14 cellular contexts compared by ENCODE assay signal in the genomic region with DNA sequence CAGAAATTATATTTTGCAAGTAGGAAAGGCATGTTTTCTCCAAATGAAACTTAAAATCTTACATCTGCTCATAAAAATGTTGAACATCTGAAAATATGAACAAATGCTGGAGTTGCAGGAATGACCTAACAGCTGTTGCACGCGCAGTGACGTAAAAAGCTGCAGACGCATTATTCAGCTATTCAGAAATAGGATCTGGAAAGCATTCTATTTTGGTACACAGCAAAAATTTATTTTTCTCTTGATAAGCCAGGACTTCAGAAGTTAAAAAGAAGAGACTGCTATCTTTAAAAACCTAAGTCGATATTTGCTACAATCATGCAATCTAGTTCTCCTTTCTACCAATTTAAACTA. TPM values are rescaled to one million over a fixed set of nuclear protein-coding genes. Genes with fewer than 3 reads are reported as not detected.
DNase-seq lines count a peak whose midpoint lies in the region; ATAC-seq and TF ChIP-seq lines count a peak whose summit lies in the region.
"Had no signal": no experiment of that assay in that cellular context is flagged by ENCODE, and none has a peak within 500 bp of the region (broad histone marks: within the 10 kb centered on the region; RNA-seq: fewer than 3 reads in every experiment).

No MANE protein-coding gene starts in this region.

- no peak overlapping the region for H3K4me3 Mint-ChIP-seq in activated naive CD4-positive, alpha-beta T cell treated with anti-CD3 and anti-CD28 coated beads for 36 hours
- H3K4me3 Mint-ChIP-seq in CD8-positive, alpha-beta T cell, result no peak overlapping the region
- H3K4me3 Mint-ChIP-seq: CD4-positive, CD25-positive, alpha-beta regulatory T cell; naive B cell had no signal

- H3K9ac ChIP-seq in fibroblast of lung (ENCODE audit: insufficient read depth, low read length), result no peak overlapping the region
- no peak overlapping the region for H3K9ac ChIP-seq in muscle layer of colon (ENCODE audit: low read length)

- peak; percentile 8 to 93 for DNase-seq in fibroblast of lung (ENCODE audit: low read depth in 2 of 2)
- DNase-seq in tibial artery, result peak; percentile 36 to 73
- no peak for DNase-seq in occipital lobe (lab: John Stamatoyannopoulos, UW)
- DNase-seq in activated naive CD4-positive, alpha-beta T cell treated with anti-CD3 and anti-CD28 coated beads for 36 hours, result no peak
- DNase-seq in CD8-positive, alpha-beta T cell, result no peak
- DNase-seq: CD4-positive, CD25-positive, alpha-beta regulatory T cell; KBM-7; naive B cell; NCI-H1694; stimulated activated CD4-positive, alpha-beta T cell treated with anti-CD3 and anti-CD28 coated beads, Interleukin-15, amount 100 ng/mL, for 24 hours; stimulated activated CD8-positive, alpha-beta memory T cell treated with anti-CD3 and anti-CD28 coated beads, Interleukin-4, amount 100 ng/mL, for 48 hours had no signal

- peaks cover 2% of the 10 kb centered on the region; the same call in 1 of the 2 replicates for H3K4me1 ChIP-seq in HEK293 (ENCODE audit: control insufficient read depth, insufficient read depth, low read length)
- peaks cover 4% of the 10 kb centered on the region for H3K4me1 ChIP-seq in fibroblast of lung (ENCODE audit: control insufficient read depth, extremely low read depth, insufficient read depth, low read length)
- peaks cover 23% of the 10 kb centered on the region for H3K4me1 ChIP-seq in muscle layer of colon (ENCODE audit: insufficient read depth, low read length)
- peaks cover 0 to 30% (median 9%) of the 10 kb centered on the region in 4 donors for H3K4me1 ChIP-seq in tibial artery
- H3K4me1 ChIP-seq in CD8-positive, alpha-beta T cell (ENCODE audit: insufficient read depth, low read length), result no peaks in the 10 kb centered on the region

- H3K9me3 Mint-ChIP-seq in activated naive CD4-positive, alpha-beta T cell treated with anti-CD3 and anti-CD28 coated beads for 36 hours, result no peaks in the 10 kb centered on the region
- no peaks in the 10 kb centered on the region for H3K9me3 Mint-ChIP-seq in CD8-positive, alpha-beta T cell
- H3K9me3 Mint-ChIP-seq: CD4-positive, CD25-positive, alpha-beta regulatory T cell had no signal

- peak overlapping the region; percentile 85 for H3K4me2 ChIP-seq in fibroblast of lung (ENCODE audit: extremely low read depth, insufficient read depth, low read length)

- H3K27ac Mint-ChIP-seq in activated naive CD4-positive, alpha-beta T cell treated with anti-CD3 and anti-CD28 coated beads for 36 hours, result no peak overlapping the region
- no peak overlapping the region for H3K27ac Mint-ChIP-seq in CD8-positive, alpha-beta T cell
- H3K27ac Mint-ChIP-seq: CD4-positive, CD25-positive, alpha-beta regulatory T cell; naive B cell had no signal

- no peaks in the 10 kb centered on the region for H3K36me3 Mint-ChIP-seq in activated naive CD4-positive, alpha-beta T cell treated with anti-CD3 and anti-CD28 coated beads for 36 hours (ENCODE audit: low read depth)
- no peaks in the 10 kb centered on the region for H3K36me3 Mint-ChIP-seq in CD8-positive, alpha-beta T cell
- H3K36me3 Mint-ChIP-seq: CD4-positive, CD25-positive, alpha-beta regulatory T cell had no signal

- H3K79me2 ChIP-seq in fibroblast of lung (ENCODE audit: control insufficient read depth, insufficient read depth, low read length), result no peaks in the 10 kb centered on the region

- H3K36me3 ChIP-seq in HEK293 (ENCODE audit: control insufficient read depth in 2 of 2, insufficient read depth in 1 of 2, low read length in 2 of 2), result no peaks in the 10 kb centered on the region
- no peaks in the 10 kb centered on the region for H3K36me3 ChIP-seq in fibroblast of lung (ENCODE audit: control insufficient read depth, insufficient read depth, low read length)
- H3K36me3 ChIP-seq in muscle layer of colon (ENCODE audit: insufficient read depth, low read length), result no peaks in the 10 kb centered on the region
- H3K36me3 ChIP-seq in tibial artery, result no peaks in the 10 kb centered on the region
- no peaks in the 10 kb centered on the region for H3K36me3 ChIP-seq in CD8-positive, alpha-beta T cell (ENCODE audit: insufficient read depth, low read length)

- H3K27ac ChIP-seq in HEK293 (ENCODE audit: extremely low read depth, low read depth, low read length) (no peak overlapping the region), fibroblast of lung (ENCODE audit: insufficient read depth, low read length) (peak overlapping the region; percentile 81), muscle layer of colon (ENCODE audit: low read depth, low read length) (peak overlapping the region; percentile 32), tibial artery (peak overlapping the region; percentile 64 to 65)
- no peak overlapping the region for H3K27ac ChIP-seq in CD8-positive, alpha-beta T cell (ENCODE audit: low read depth, low read length)

- H3K9me3 ChIP-seq in HEK293 (ENCODE audit: control insufficient read depth, insufficient read depth, low read depth, low read length) (no peaks in the 10 kb centered on the region), fibroblast of lung (ENCODE audit: control insufficient read depth, insufficient read depth, low read depth, low read length) (no peaks in the 10 kb centered on the region), muscle layer of colon (ENCODE audit: low read length) (no peaks in the 10 kb centered on the region), tibial artery (no peaks in the 10 kb centered on the region)
- H3K9me3 ChIP-seq in CD8-positive, alpha-beta T cell (ENCODE audit: low read length), result no peaks in the 10 kb centered on the region

- H3K4me3 ChIP-seq in HEK293 (ENCODE audit: low read depth, low read length), result no peak overlapping the region
- peak overlapping the region; percentile 35 to 68 (median 46) for H3K4me3 ChIP-seq in fibroblast of lung (replicated peaks in 1 of 4; ENCODE audit: control extremely low read depth in 1 of 4, insufficient read depth in 1 of 4, low read depth in 3 of 4, low read length in 4 of 4)
- H3K4me3 ChIP-seq in muscle layer of colon (ENCODE audit: low read depth in 1 of 2, low read length in 2 of 2), result no peak overlapping the region
- H3K4me3 ChIP-seq in tibial artery, result peak overlapping the region; percentile 36 to 41
- H3K4me3 ChIP-seq in CD8-positive, alpha-beta T cell (ENCODE audit: low read depth, low read length), result no peak overlapping the region

- CTCF ChIA-PET in HEK293 (lab: Yijun Ruan, JAX), result interaction anchor here (0.6 kb wide), 1 partner anchor 320 kb away, joined by 3 read pairs; no protein-coding TSS in a partner anchor
- CTCF ChIA-PET in activated naive CD4-positive, alpha-beta T cell treated with anti-CD3 and anti-CD28 coated beads for 36 hours (lab: Charles Lee), result no interaction called here
- CTCF ChIA-PET in CD8-positive, alpha-beta T cell (lab: Charles Lee), result no interaction called here

- TF ChIP-seq CTCF in HEK293 (tag by site-specific recombination; IDR thresholded peaks at IDR 0.05) (no peak), fibroblast of lung (conservative IDR thresholded peaks at IDR 0.05 in 1 of 2, IDR thresholded peaks at IDR 0.05 in 1 of 2; ENCODE audit: low read depth in 1 of 2, low read length in 2 of 2) (no peak), tibial artery (IDR thresholded peaks at IDR 0.05) (no peak)
- no peak for TF ChIP-seq CTCF in CD8-positive, alpha-beta T cell (IDR thresholded peaks at IDR 0.05)

- no peaks in the 10 kb centered on the region for H3K4me1 Mint-ChIP-seq in activated naive CD4-positive, alpha-beta T cell treated with anti-CD3 and anti-CD28 coated beads for 36 hours (ENCODE audit: low read depth)
- no peaks in the 10 kb centered on the region for H3K4me1 Mint-ChIP-seq in CD8-positive, alpha-beta T cell (ENCODE audit: low read depth)
- H3K4me1 Mint-ChIP-seq: CD4-positive, CD25-positive, alpha-beta regulatory T cell had no signal

- H3K27me3 ChIP-seq in fibroblast of lung (ENCODE audit: control insufficient read depth, insufficient read depth, low read length) (no peaks in the 10 kb centered on the region), muscle layer of colon (ENCODE audit: control insufficient read depth in 1 of 2, insufficient read depth in 2 of 2, low read length in 2 of 2) (no peaks in the 10 kb centered on the region), tibial artery (no peaks in the 10 kb centered on the region)
- H3K27me3 ChIP-seq in CD8-positive, alpha-beta T cell (ENCODE audit: insufficient read depth, low read length), result no peaks in the 10 kb centered on the region

- POLR2A ChIA-PET in HEK293 (lab: Yijun Ruan, JAX), result no interaction called here
- POLR2A ChIA-PET in CD8-positive, alpha-beta T cell (lab: Charles Lee), result interaction anchor here (0.6 kb wide), 1 partner anchor 1315 kb away, joined by 3 read pairs; no protein-coding TSS in a partner anchor

- H3K27me3 Mint-ChIP-seq in activated naive CD4-positive, alpha-beta T cell treated with anti-CD3 and anti-CD28 coated beads for 36 hours (ENCODE audit: low read depth), result peaks cover 3% of the 10 kb centered on the region
- H3K27me3 Mint-ChIP-seq in CD8-positive, alpha-beta T cell (ENCODE audit: low read depth), result peaks cover 9% of the 10 kb centered on the region
- H3K27me3 Mint-ChIP-seq: CD4-positive, CD25-positive, alpha-beta regulatory T cell had no signal

- no peak overlapping the region for H2AFZ ChIP-seq in fibroblast of lung (ENCODE audit: low read length)

- ATAC-seq in CD8-positive, alpha-beta T cell, result no peak
- no peak for ATAC-seq in GM18873 (IDR thresholded peaks at IDR 0.05; ENCODE audit: low FRiP score, unreplicated experiment)

- no peaks in the 10 kb centered on the region for H4K20me1 ChIP-seq in fibroblast of lung (ENCODE audit: control insufficient read depth, extremely low read depth, insufficient read depth, low read length)

- intact Hi-C loops in tibial artery (cut with DNase I; ENCODE audit: low total_unique reads), result no loop called here
- intact Hi-C loops in activated naive CD4-positive, alpha-beta T cell treated with anti-CD3 and anti-CD28 coated beads for 36 hours (cut with micrococcal nuclease), result no loop called here
- intact Hi-C loops in CD8-positive, alpha-beta T cell (cut with DNase I, micrococcal nuclease), result no loop called here

TF ChIP-seq in HEK293, 187 proteins besides CTCF, POLR2A, EP300 and RAD21 (continues in another document):
- TF ChIP-seq SP7 (tag by site-specific recombination; IDR thresholded peaks at IDR 0.05), result no peak

RNA-seq across cellular contexts. Expression of gene STARD13, which starts 36.9 kb away (rescaled TPM):
- total RNA-seq in fibroblast of lung (16.2 and 44.6 TPM in 2 replicates), occipital lobe (12.3 TPM)
- 22.0 and 25.2 TPM in 2 replicates for polyA plus RNA-seq in fibroblast of lung
- polyA plus RNA-seq in fibroblast of lung (2012), result 19.6 and 23.0 TPM in 2 replicates
- 38.8 and 44.0 TPM in 2 replicates for polyA minus RNA-seq in fibroblast of lung (ENCODE audit: low replicate concordance)
- total RNA-seq in activated naive CD4-positive, alpha-beta T cell treated with anti-CD3 and anti-CD28 coated beads for 36 hours, result under 1 TPM; 0.30 to 0.31 TPM
- total RNA-seq in CD8-positive, alpha-beta T cell, result not detected
- total RNA-seq: CD4-positive, CD25-positive, alpha-beta regulatory T cell had no signal
- polyA plus RNA-seq: CD4-positive, CD25-positive, alpha-beta regulatory T cell had no signal

Comparison
In these comparisons a context has a peak if more than half of its experiments do, and no peak if none do; other contexts are left out.
1. H3K27ac ChIP-seq: peak in fibroblast of lung (single experiment), muscle layer of colon (single experiment) and tibial artery (2 of 2); none in HEK293 (single experiment) and CD8-positive, alpha-beta T cell (single experiment).
2. H3K4me3 ChIP-seq: peak in fibroblast of lung (4 of 4) and tibial artery (2 of 2); none in HEK293 (single experiment), muscle layer of colon (0 of 2) and CD8-positive, alpha-beta T cell (single experiment).
3. DNase-seq: peak in fibroblast of lung (2 of 2) and tibial artery (2 of 2); none in occipital lobe (single experiment), activated naive CD4-positive, alpha-beta T cell treated with anti-CD3 and anti-CD28 coated beads for 36 hours (single experiment) and CD8-positive, alpha-beta T cell (0 of 7).
4. RNA of gene STARD13, which starts 36.9 kb away (total RNA-seq): 16.2 to 44.6 TPM in fibroblast of lung and 12.3 TPM in occipital lobe (single experiment); 0.30 to 0.31 TPM in activated naive CD4-positive, alpha-beta T cell treated with anti-CD3 and anti-CD28 coated beads for 36 hours and not detected in CD8-positive, alpha-beta T cell; every median in the first group is over 10 times any median in the second.